Comparison of ENCODE assay signal across 1 cellular context in genomic region chr14:24411468-24412454, GRCh38.
TF ChIP-seq lines count a peak whose summit lies in the region.

No MANE protein-coding gene starts in this region.

TF ChIP-seq in GM12878, 131 proteins besides CTCF, POLR2A, EP300 and RAD21:
- TF ChIP-seq RUNX3 (IDR thresholded peaks at IDR 0.05; ENCODE audit: low read length) (peak; percentile 29; the same call in 1 of the 2 replicates), SMC3 (IDR thresholded peaks at IDR 0.05; ENCODE audit: borderline replicate concordance, low read length) (peak; percentile 66; the same call in 1 of the 2 replicates), YBX1 (IDR thresholded peaks at IDR 0.05) (no peak), YY1 (IDR thresholded peaks at IDR 0.05; ENCODE audit: low read depth, low read length) (peak; percentile 77; the same call in 1 of the 2 replicates), SRF (IDR thresholded peaks at IDR 0.05; ENCODE audit: low read depth in 2 of 2, low read length in 2 of 2) (no peak)
